In the genomic region with DNA sequence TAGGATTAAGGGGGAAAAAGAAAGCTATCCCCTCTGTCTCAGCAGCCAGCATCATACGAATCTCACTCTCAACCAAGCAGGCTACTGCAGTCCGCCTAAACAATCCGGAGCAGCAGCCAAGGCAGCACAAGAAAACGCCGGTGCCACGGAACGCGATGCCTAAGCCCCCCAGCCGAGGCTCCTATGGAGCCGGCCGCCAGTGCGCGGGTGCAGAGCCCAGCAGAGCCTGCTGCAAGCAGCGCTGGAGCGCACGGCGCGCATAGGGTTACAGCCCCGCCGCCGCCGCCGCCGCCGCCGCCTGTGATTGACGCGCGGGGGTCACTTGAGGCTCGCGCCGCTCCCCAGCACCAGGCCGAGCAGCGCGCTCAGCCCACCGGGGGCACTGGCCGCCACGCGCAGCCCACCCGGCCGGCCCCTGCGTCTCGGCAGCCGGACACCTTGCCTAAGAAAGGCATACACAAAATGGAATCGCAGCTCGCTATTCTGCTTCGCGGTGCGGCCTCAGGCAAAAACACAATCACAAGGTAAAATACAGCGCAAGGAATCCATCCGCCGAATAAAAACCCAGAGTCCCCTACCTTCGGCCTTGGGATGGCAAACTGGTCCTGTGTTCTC, we compare ENCODE assay signal across 8 cellular contexts. TPM values are rescaled to one million over a fixed set of nuclear protein-coding genes. Genes with fewer than 3 reads are reported as not detected.
DNase-seq lines count a peak whose midpoint lies in the region; ATAC-seq and TF ChIP-seq lines count a peak whose summit lies in the region.

No MANE protein-coding gene starts in this region.

- H3K36me3 Mint-ChIP-seq in neural crest cell (ENCODE audit: low read depth): no peaks in the 10 kb centered on the region

- CTCF ChIA-PET in GM10248 (lab: Yijun Ruan, JAX): no interaction called here

- H3K27me3 Mint-ChIP-seq in neural crest cell (ENCODE audit: low read depth): peaks cover 37% of the 10 kb centered on the region

- H3K4me1 Mint-ChIP-seq in neural crest cell: peaks cover 35% of the 10 kb centered on the region

- peak overlapping the region; percentile 91 for H3K4me3 Mint-ChIP-seq in neural crest cell

- H3K27me3 ChIP-seq in foreskin keratinocyte: peaks cover 50% of the 10 kb centered on the region

- no peak overlapping the region for H3K27ac Mint-ChIP-seq in neural crest cell (ENCODE audit: unreplicated experiment)

- no peaks in the 10 kb centered on the region for H3K9me3 Mint-ChIP-seq in neural crest cell

- peak; percentile 35 for DNase-seq in GM10248 (ENCODE audit: extremely low spot score)
- peak; percentile 48 for DNase-seq in NCI-H345 treated with DMSO at 0.1 percent for 48 hours (lab: John Stamatoyannopoulos, UW; ENCODE audit: unreplicated experiment)
- peak; percentile 34 for DNase-seq in activated effector memory CD4-positive, alpha-beta T cell treated with Interleukin-2 at 50 U/mL for 16 hours
- no peak for DNase-seq in foreskin keratinocyte
- DNase-seq in neural crest cell (ENCODE audit: low read depth, low spot score): peak; percentile 29
- no peak for DNase-seq in SIG-M5 treated with dmso at 0.1 percent for 504 hours (lab: John Stamatoyannopoulos, UW; ENCODE audit: unreplicated experiment)
- DNase-seq in NCI-H1694 treated with DMSO at 0.1 percent for 48 hours (lab: John Stamatoyannopoulos, UW): no peak

- POLR2A ChIA-PET in GM10248 (lab: Yijun Ruan, JAX): no interaction called here

- H3K4me1 ChIP-seq in foreskin keratinocyte: peaks cover 9% of the 10 kb centered on the region

- TF ChIP-seq CTCF in GM10248 (IDR thresholded peaks at IDR 0.05; ENCODE audit: control extremely low read depth, extremely low read depth, low read depth, missing control alignments) (no peak), foreskin keratinocyte (conservative IDR thresholded peaks at IDR 0.05) (no peak), neural crest cell (conservative IDR thresholded peaks at IDR 0.05) (no peak)

- no peak overlapping the region for H3K27ac ChIP-seq in foreskin keratinocyte

- ATAC-seq in foreskin keratinocyte (peak; percentile 58), GM18519 (IDR thresholded peaks at IDR 0.05; ENCODE audit: low FRiP score, unreplicated experiment) (no peak)

RNA-seq across cellular contexts. Expression of a gene that starts 0.8 kb away (rescaled TPM):
- total RNA-seq in foreskin keratinocyte (0.71 and 0.78 TPM in 2 replicates), neural crest cell (1.2 and 1.5 TPM in 2 replicates)
- 0.90 and 0.93 TPM in 2 replicates for polyA plus RNA-seq in foreskin keratinocyte

Comparison
In these comparisons a context has a peak if more than half of its experiments do, and no peak if none do; other contexts are left out.
1. DNase-seq: peak in GM10248 (single experiment), NCI-H345 treated with DMSO at 0.1 percent for 48 hours (single experiment), activated effector memory CD4-positive, alpha-beta T cell treated with Interleukin-2 at 50 U/mL for 16 hours (single experiment) and neural crest cell (single experiment); none in foreskin keratinocyte (0 of 2), SIG-M5 treated with dmso at 0.1 percent for 504 hours (single experiment) and NCI-H1694 treated with DMSO at 0.1 percent for 48 hours (single experiment).